In the genomic region with DNA sequence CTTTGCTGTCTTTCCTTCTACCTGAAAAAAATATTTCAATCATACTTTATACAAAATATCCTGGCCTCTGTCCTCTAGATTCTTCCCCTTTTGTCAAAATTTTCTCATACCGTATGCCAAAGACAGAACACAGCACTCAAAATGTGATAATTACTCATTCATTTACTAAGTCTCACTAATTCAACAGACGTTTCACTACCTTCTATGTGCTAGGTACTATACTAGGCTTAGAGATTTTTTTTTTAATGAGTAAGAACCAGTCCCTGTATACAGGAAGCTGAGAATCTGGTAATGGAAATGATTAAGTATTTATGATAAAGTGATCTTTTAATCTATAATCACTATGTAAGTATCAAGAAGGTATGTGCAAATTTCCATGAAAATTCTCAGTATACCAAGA, we compare ENCODE assay signal across 20 cellular contexts.
DNase-seq lines count a peak whose midpoint lies in the region; ATAC-seq, FAIRE-seq and TF ChIP-seq lines count a peak whose summit lies in the region.
"Had no signal": no experiment of that assay in that cellular context is flagged by ENCODE, and none has a peak within 500 bp of the region (broad histone marks: within the 10 kb centered on the region; RNA-seq: fewer than 3 reads in every experiment).

No MANE protein-coding gene starts in this region.

- no peaks in the 10 kb centered on the region for H3K9me3 ChIP-seq in keratinocyte (ENCODE audit: control insufficient read depth, low read depth, low read length)
- no peaks in the 10 kb centered on the region for H3K9me3 ChIP-seq in Karpas-422 (ENCODE audit: low read length)
- no peaks in the 10 kb centered on the region for H3K9me3 ChIP-seq in HepG2 (ENCODE audit: low read length)
- no peaks in the 10 kb centered on the region for H3K9me3 ChIP-seq in BE2C
- H3K9me3 ChIP-seq: mucosa of descending colon, spleen, tibial nerve had no signal

- TF ChIP-seq POLR2A in HepG2 (IDR thresholded peaks at IDR 0.05; ENCODE audit: insufficient read depth in 1 of 2, low read depth in 2 of 2, low read length in 2 of 2), result no peak

- in situ Hi-C loops in HepG2 (cut with HindIII; ENCODE audit: extremely low pct_ligation_motif_present, low pct_unique_long_range_greater_than_20kb), result loop anchor here (25.0 kb wide), 1 partner anchor 481 kb away; no protein-coding TSS in a partner anchor

- H3K4me2 ChIP-seq in keratinocyte (ENCODE audit: control insufficient read depth, extremely low read depth, insufficient read depth, low read depth, low read length) (peak overlapping the region; percentile 39), Karpas-422 (ENCODE audit: low read depth, low read length, poor library complexity, severe bottlenecking) (no peak overlapping the region), HepG2 (ENCODE audit: low read depth, low read length) (no peak overlapping the region)
- H3K4me2 ChIP-seq: neural progenitor cell had no signal

- no peak for DNase-seq in activated naive CD4-positive, alpha-beta T cell treated with anti-CD3 and anti-CD28 coated beads, Interleukin-2, amount 50 U/mL, for 72 hours (ENCODE audit: low spot score in 2 of 2)
- DNase-seq in activated naive CD4-positive, alpha-beta T cell treated with anti-CD3 and anti-CD28 coated beads, Interleukin-2, amount 10 ng/mL, durations not matched to agents 7 days and 5 days, result no peak
- DNase-seq in keratinocyte (ENCODE audit: low read depth, low spot score), result no peak
- DNase-seq in Karpas-422, result no peak
- no peak for DNase-seq in HepG2 (ENCODE audit: low spot score)
- DNase-seq in BE2C, result no peak
- DNase-seq: activated CD8-positive, alpha-beta memory T cell treated with anti-CD3 and anti-CD28 coated beads, Interleukin-2, amount 50 U/mL, for 4 hours; activated naive CD8-positive, alpha-beta T cell treated with anti-CD3 and anti-CD28 coated beads, Interleukin-2, amount 10 ng/mL, durations not matched to agents 7 days and 5 days; MM.1S; mucosa of descending colon; NCI-H1694 treated with DMSO at 0.1 percent for 48 hours; NCI-H345; spleen; stimulated activated CD8-positive, alpha-beta memory T cell treated with anti-CD3 and anti-CD28 coated beads, Interleukin-4, amount 100 ng/mL, for 48 hours had no signal

- H3K36me3 ChIP-seq in keratinocyte (ENCODE audit: control insufficient read depth in 2 of 2, extremely low read depth in 1 of 2, insufficient read depth in 2 of 2, low read length in 2 of 2) (no peaks in the 10 kb centered on the region), Karpas-422 (ENCODE audit: insufficient read depth, low read length) (no peaks in the 10 kb centered on the region), HepG2 (replicated peaks in 1 of 2; ENCODE audit: control insufficient read depth in 1 of 2, insufficient read depth in 2 of 2, low read length in 2 of 2) (no peaks in the 10 kb centered on the region), BE2C (no peaks in the 10 kb centered on the region)
- H3K36me3 ChIP-seq: spleen, tibial nerve had no signal

- H3K4me1 ChIP-seq in keratinocyte (ENCODE audit: control insufficient read depth, extremely low read depth, insufficient read depth, low read length), result peaks cover 11% of the 10 kb centered on the region
- peaks cover 20% of the 10 kb centered on the region for H3K4me1 ChIP-seq in Karpas-422 (ENCODE audit: low read length)
- H3K4me1 ChIP-seq in HepG2 (ENCODE audit: insufficient read depth, low read length), result no peaks in the 10 kb centered on the region
- H3K4me1 ChIP-seq in BE2C, result no peaks in the 10 kb centered on the region
- H3K4me1 ChIP-seq: foreskin keratinocyte, neural progenitor cell had no signal

- BruUV-seq in HepG2 (replicated peaks; lab: Mats Ljungman, UMichigan), result no TSS peak

- H3K4me1 Mint-ChIP-seq in activated naive CD4-positive, alpha-beta T cell treated with anti-CD3 and anti-CD28 coated beads, Interleukin-2, amount 10 ng/mL, durations not matched to agents 7 days and 5 days, result no peaks in the 10 kb centered on the region

- no peaks in the 10 kb centered on the region for H3K9me2 ChIP-seq in Karpas-422 (replicated peaks; ENCODE audit: insufficient read depth, low read length)

- H3K9me1 ChIP-seq in keratinocyte (ENCODE audit: control insufficient read depth, extremely low read depth, insufficient read depth, low read length), result no peaks in the 10 kb centered on the region

- TF ChIP-seq CTCF in keratinocyte (optimal IDR thresholded peaks at IDR 0.05 in 1 of 3, IDR thresholded peaks at IDR 0.05 in 1 of 3, conservative IDR thresholded peaks at IDR 0.05 in 1 of 3; ENCODE audit: extremely low read depth in 1 of 3, insufficient read depth in 2 of 3, low read length in 3 of 3) (no peak), HepG2 (CRISPR knock-in tag; IDR thresholded peaks at IDR 0.05) (no peak), BE2C (IDR thresholded peaks at IDR 0.05; ENCODE audit: low read depth, low read length) (no peak)

- FAIRE-seq in keratinocyte (lab: Jason Lieb, UNC) (no peak), HepG2 (lab: Jason Lieb, UNC) (no peak)

- H3K9ac ChIP-seq in keratinocyte (ENCODE audit: control insufficient read depth, extremely low read depth, insufficient read depth, low read length), result no peak overlapping the region
- H3K9ac ChIP-seq in Karpas-422 (ENCODE audit: low read length), result no peak overlapping the region
- H3K9ac ChIP-seq in HepG2 (ENCODE audit: insufficient read depth, low read depth, low read length), result no peak overlapping the region
- H3K9ac ChIP-seq: neural progenitor cell had no signal

- H4K20me1 ChIP-seq in keratinocyte (ENCODE audit: control insufficient read depth, extremely low read depth, insufficient read depth, low read length) (no peaks in the 10 kb centered on the region), Karpas-422 (ENCODE audit: insufficient read depth, low read depth, low read length) (no peaks in the 10 kb centered on the region), HepG2 (ENCODE audit: insufficient read depth, low read length) (no peaks in the 10 kb centered on the region)

- POLR2A ChIA-PET in HepG2 (lab: Yijun Ruan, JAX), result no interaction called here

- dilution Hi-C loops in keratinocyte (cut with MboI; ENCODE audit: extremely low pct_ligation_motif_present, low sequenced_read_pairs), result no loop called here

- H3K27ac Mint-ChIP-seq in activated naive CD4-positive, alpha-beta T cell treated with anti-CD3 and anti-CD28 coated beads, Interleukin-2, amount 50 U/mL, for 72 hours, result peak overlapping the region in 1 of 2 donors; percentile 2
- no peak overlapping the region for H3K27ac Mint-ChIP-seq in activated naive CD4-positive, alpha-beta T cell treated with anti-CD3 and anti-CD28 coated beads, Interleukin-2, amount 10 ng/mL, durations not matched to agents 7 days and 5 days
- H3K27ac Mint-ChIP-seq: activated naive CD8-positive, alpha-beta T cell treated with anti-CD3 and anti-CD28 coated beads, Interleukin-2, amount 10 ng/mL, durations not matched to agents 7 days and 5 days; HFFc6; neural progenitor cell had no signal

- no peak for TF ChIP-seq EP300 in HepG2 (IDR thresholded peaks at IDR 0.05; ENCODE audit: low read depth in 2 of 2, low read length in 2 of 2)
- no peak for TF ChIP-seq EP300 in HepG2 (CRISPR knock-in tag; IDR thresholded peaks at IDR 0.05; ENCODE audit: borderline replicate concordance)

- peaks cover 4% of the 10 kb centered on the region for H3K27me3 Mint-ChIP-seq in activated naive CD4-positive, alpha-beta T cell treated with anti-CD3 and anti-CD28 coated beads, Interleukin-2, amount 10 ng/mL, durations not matched to agents 7 days and 5 days

- ATAC-seq in activated naive CD4-positive, alpha-beta T cell treated with anti-CD3 and anti-CD28 coated beads, Interleukin-2, amount 50 U/mL, for 72 hours, result peak; percentile 73 to 93
- ATAC-seq in HG02973 (IDR thresholded peaks at IDR 0.05; ENCODE audit: unreplicated experiment), result peak; percentile 44
- ATAC-seq in HepG2, result no peak
- ATAC-seq in GM21786 (IDR thresholded peaks at IDR 0.05; ENCODE audit: unreplicated experiment), result no peak
- ATAC-seq: mucosa of descending colon had no signal

- H3K36me3 Mint-ChIP-seq in activated naive CD4-positive, alpha-beta T cell treated with anti-CD3 and anti-CD28 coated beads, Interleukin-2, amount 50 U/mL, for 72 hours, result no peaks in the 10 kb centered on the region
- no peaks in the 10 kb centered on the region for H3K36me3 Mint-ChIP-seq in activated naive CD4-positive, alpha-beta T cell treated with anti-CD3 and anti-CD28 coated beads, Interleukin-2, amount 10 ng/mL, durations not matched to agents 7 days and 5 days
- H3K36me3 Mint-ChIP-seq: activated naive CD8-positive, alpha-beta T cell treated with anti-CD3 and anti-CD28 coated beads, Interleukin-2, amount 10 ng/mL, durations not matched to agents 7 days and 5 days had no signal

- intact Hi-C loops in HepG2 (cut with micrococcal nuclease; ENCODE audit: unreplicated experiment), result no loop called here

- no peak overlapping the region for H2AFZ ChIP-seq in keratinocyte (ENCODE audit: control insufficient read depth, low read length)
- H2AFZ ChIP-seq in Karpas-422 (ENCODE audit: low read length), result no peak overlapping the region
- no peak overlapping the region for H2AFZ ChIP-seq in HepG2 (ENCODE audit: low read length)
- H2AFZ ChIP-seq: neural progenitor cell had no signal

- H3K4me3 Mint-ChIP-seq in activated naive CD4-positive, alpha-beta T cell treated with anti-CD3 and anti-CD28 coated beads, Interleukin-2, amount 10 ng/mL, durations not matched to agents 7 days and 5 days, result no peak overlapping the region
- H3K4me3 Mint-ChIP-seq: activated naive CD8-positive, alpha-beta T cell treated with anti-CD3 and anti-CD28 coated beads, Interleukin-2, amount 10 ng/mL, durations not matched to agents 7 days and 5 days; HFFc6; neural progenitor cell had no signal

- CTCF ChIA-PET in activated naive CD4-positive, alpha-beta T cell treated with anti-CD3 and anti-CD28 coated beads, Interleukin-2, amount 10 ng/mL, durations not matched to agents 7 days and 5 days (lab: Charles Lee), result interaction anchor here (1.3 kb wide), 1 partner anchor 306 kb away, joined by 3 read pairs; no protein-coding TSS in a partner anchor
- CTCF ChIA-PET in HepG2 (lab: Yijun Ruan, JAX; ENCODE audit: low intra/inter-chr PET ratio, low total read pairs), result no interaction called here

- 60% methylated on average over 2 of the region's 2 CpGs for WGBS in HepG2 (ENCODE audit: low lambda C conversion rate)

- H3K79me2 ChIP-seq in keratinocyte (ENCODE audit: control insufficient read depth, insufficient read depth, low read length), result no peaks in the 10 kb centered on the region
- H3K79me2 ChIP-seq in Karpas-422 (ENCODE audit: low read length), result no peaks in the 10 kb centered on the region
- H3K79me2 ChIP-seq in HepG2 (ENCODE audit: insufficient read depth, low read length), result no peaks in the 10 kb centered on the region

- H3K27ac ChIP-seq in keratinocyte (ENCODE audit: control insufficient read depth, insufficient read depth, low read length) (no peak overlapping the region), Karpas-422 (ENCODE audit: low read length) (no peak overlapping the region), HepG2 (ENCODE audit: extremely low read length, insufficient read depth, low read length) (no peak overlapping the region)
- H3K27ac ChIP-seq: foreskin keratinocyte, neural progenitor cell had no signal

- H3K27me3 ChIP-seq in keratinocyte (ENCODE audit: control insufficient read depth, extremely low read depth, insufficient read depth, low read length), result no peaks in the 10 kb centered on the region
- no peaks in the 10 kb centered on the region for H3K27me3 ChIP-seq in Karpas-422 (ENCODE audit: low read length)
- no peaks in the 10 kb centered on the region for H3K27me3 ChIP-seq in HepG2 (ENCODE audit: control insufficient read depth in 1 of 2, insufficient read depth in 2 of 2, low read length in 2 of 2)
- H3K27me3 ChIP-seq in BE2C, result no peaks in the 10 kb centered on the region; the same call in 1 of the 2 replicates
- H3K27me3 ChIP-seq: foreskin keratinocyte, neural progenitor cell, spleen, tibial nerve had no signal

- H3K4me3 ChIP-seq in keratinocyte (ENCODE audit: control insufficient read depth in 2 of 3, extremely low read depth in 1 of 3, insufficient read depth in 2 of 3, low read depth in 1 of 3, low read length in 3 of 3) (no peak overlapping the region), Karpas-422 (ENCODE audit: low read length) (no peak overlapping the region), HepG2 (replicated peaks in 1 of 3; ENCODE audit: insufficient read depth in 1 of 3, low read depth in 2 of 3, low read length in 3 of 3) (no peak overlapping the region), BE2C (ENCODE audit: low read depth, low read length) (no peak overlapping the region)
- H3K4me3 ChIP-seq: mucosa of descending colon, neural progenitor cell, spleen, tibial nerve had no signal

- no peak for TF ChIP-seq RAD21 in HepG2 (CRISPR knock-in tag; IDR thresholded peaks at IDR 0.05)

- H3K9me3 Mint-ChIP-seq in activated naive CD4-positive, alpha-beta T cell treated with anti-CD3 and anti-CD28 coated beads, Interleukin-2, amount 50 U/mL, for 72 hours, result peaks cover 0 to 7% of the 10 kb centered on the region in 2 donors
- H3K9me3 Mint-ChIP-seq in activated naive CD4-positive, alpha-beta T cell treated with anti-CD3 and anti-CD28 coated beads, Interleukin-2, amount 10 ng/mL, durations not matched to agents 7 days and 5 days, result no peaks in the 10 kb centered on the region
- H3K9me3 Mint-ChIP-seq: activated naive CD8-positive, alpha-beta T cell treated with anti-CD3 and anti-CD28 coated beads, Interleukin-2, amount 10 ng/mL, durations not matched to agents 7 days and 5 days; HFFc6; neural progenitor cell had no signal

Comparison
In these comparisons a context has a peak if more than half of its experiments do, and no peak if none do; other contexts are left out.
1. ATAC-seq: peak in activated naive CD4-positive, alpha-beta T cell treated with anti-CD3 and anti-CD28 coated beads, Interleukin-2, amount 50 U/mL, for 72 hours (2 of 2) and HG02973 (single experiment); none in HepG2 (single experiment) and GM21786 (single experiment).